ENCODE assay signal across 15 cellular contexts in the genomic region with DNA sequence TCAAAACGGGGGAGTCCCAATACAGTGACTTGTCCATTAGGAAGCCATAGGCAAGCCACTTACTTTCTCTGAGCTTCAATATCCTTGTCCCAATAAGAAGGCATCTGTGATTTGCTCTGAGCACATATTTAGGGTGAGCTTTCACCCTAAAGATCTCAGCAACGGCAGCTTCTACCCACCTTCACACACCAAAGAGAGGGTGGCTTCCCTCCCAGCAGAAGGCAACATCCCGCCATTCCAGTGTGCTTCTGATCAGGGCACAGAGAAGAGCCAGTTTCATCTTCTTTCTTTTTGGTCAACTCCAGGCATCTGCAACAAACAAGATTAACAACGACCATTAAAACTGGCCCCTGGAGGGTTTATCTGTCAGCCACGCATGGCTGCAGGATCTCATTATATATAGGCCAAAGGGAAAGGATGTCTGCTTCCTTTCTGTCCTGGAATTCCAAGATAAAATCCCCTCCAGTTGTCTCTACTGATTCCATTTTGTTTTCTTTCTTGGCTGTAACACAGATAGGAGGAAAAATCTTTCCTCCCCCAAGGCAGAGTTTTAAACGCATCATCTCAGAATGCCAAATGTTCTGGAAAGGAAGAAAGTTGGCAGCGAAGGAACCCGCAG. TPM values are rescaled to one million over a fixed set of nuclear protein-coding genes. Genes with fewer than 3 reads are reported as not detected.
A peak's percentile ranks its signal among the peaks of the same experiment; 100 is the strongest.
DNase-seq lines count a peak whose midpoint lies in the region; ATAC-seq and TF ChIP-seq lines count a peak whose summit lies in the region.
"Had no signal": no experiment of that assay in that cellular context is flagged by ENCODE, and none has a peak within 500 bp of the region (broad histone marks: within the 10 kb centered on the region; RNA-seq: fewer than 3 reads in every experiment).

No MANE protein-coding gene starts in this region.

- peak overlapping the region; percentile 92 for H3K4me3 Mint-ChIP-seq in activated naive CD8-positive, alpha-beta T cell treated with anti-CD3 and anti-CD28 coated beads for 36 hours
- peak overlapping the region; percentile 26 for H3K4me3 Mint-ChIP-seq in mesothelial cell of epicardium

- no peak for ATAC-seq in activated CD4-positive, CD25-positive, alpha-beta regulatory T cell treated with anti-CD3 and anti-CD28 coated beads, Interleukin-2, amount 50 U/mL, for 24 hours

- H3K4me1 Mint-ChIP-seq in activated naive CD8-positive, alpha-beta T cell treated with anti-CD3 and anti-CD28 coated beads for 36 hours: peaks cover 27% of the 10 kb centered on the region
- peaks cover 13% of the 10 kb centered on the region for H3K4me1 Mint-ChIP-seq in mesothelial cell of epicardium

- H3K4me3 ChIP-seq in BE2C (ENCODE audit: low read depth, low read length) (no peak overlapping the region), GM12865 (ENCODE audit: low read depth, low read length) (peak overlapping the region; percentile 78)
- H3K4me3 ChIP-seq: SJCRH30 had no signal

- peaks cover 16% of the 10 kb centered on the region for H3K36me3 Mint-ChIP-seq in activated naive CD8-positive, alpha-beta T cell treated with anti-CD3 and anti-CD28 coated beads for 36 hours
- peaks cover 8% of the 10 kb centered on the region for H3K36me3 Mint-ChIP-seq in mesothelial cell of epicardium
- H3K36me3 Mint-ChIP-seq: CD14-positive monocyte had no signal

- H3K36me3 ChIP-seq in BE2C: no peaks in the 10 kb centered on the region
- H3K36me3 ChIP-seq: SJCRH30 had no signal

- H3K9me3 Mint-ChIP-seq in activated naive CD8-positive, alpha-beta T cell treated with anti-CD3 and anti-CD28 coated beads for 36 hours: no peaks in the 10 kb centered on the region
- H3K9me3 Mint-ChIP-seq in mesothelial cell of epicardium: no peaks in the 10 kb centered on the region

- TF ChIP-seq CTCF in BE2C (IDR thresholded peaks at IDR 0.05; ENCODE audit: low read depth, low read length) (no peak), GM12865 (IDR thresholded peaks at IDR 0.05; ENCODE audit: insufficient read depth, low read depth, low read length, missing control alignments) (no peak), mesothelial cell of epicardium (IDR thresholded peaks at IDR 0.05; ENCODE audit: unreplicated experiment) (no peak)

- H3K27me3 Mint-ChIP-seq in activated naive CD8-positive, alpha-beta T cell treated with anti-CD3 and anti-CD28 coated beads for 36 hours: no peaks in the 10 kb centered on the region
- no peaks in the 10 kb centered on the region for H3K27me3 Mint-ChIP-seq in mesothelial cell of epicardium (ENCODE audit: low read depth)

- H3K27me3 ChIP-seq in BE2C: peaks cover 12% of the 10 kb centered on the region; the same call in 1 of the 2 replicates
- H3K27me3 ChIP-seq: SJCRH30 had no signal

- peaks cover 13% of the 10 kb centered on the region for H3K4me1 ChIP-seq in BE2C
- H3K4me1 ChIP-seq: SJCRH30 had no signal

- H3K27ac Mint-ChIP-seq in activated naive CD8-positive, alpha-beta T cell treated with anti-CD3 and anti-CD28 coated beads for 36 hours: peak overlapping the region; percentile 99
- H3K27ac Mint-ChIP-seq in mesothelial cell of epicardium: peak overlapping the region; percentile 25

- no peaks in the 10 kb centered on the region for H3K9me3 ChIP-seq in BE2C
- H3K9me3 ChIP-seq: SJCRH30 had no signal

- peak; percentile 33 for DNase-seq in BE2C
- DNase-seq in GM12865 (ENCODE audit: low read depth): no peak
- DNase-seq in activated naive CD8-positive, alpha-beta T cell treated with anti-CD3 and anti-CD28 coated beads for 36 hours: no peak
- DNase-seq in mesothelial cell of epicardium (ENCODE audit: low spot score in 2 of 2, unreplicated experiment in 2 of 2): peak in 1 of 2 experiments; percentile 17
- DNase-seq in dedifferentiated amniotic fluid mesenchymal stem cell (ENCODE audit: extremely low spot score): no peak
- DNase-seq in activated CD4-positive, CD25-positive, alpha-beta regulatory T cell (lab: John Stamatoyannopoulos, UW): no peak
- no peak for DNase-seq in NCI-H1436 treated with DMSO at 0.1 percent for 48 hours (lab: John Stamatoyannopoulos, UW)
- DNase-seq: left cardiac atrium; NCI-H1092; NCI-H446 treated with DMSO at 0.1 percent for 48 hours; SJCRH30; stimulated activated CD4-positive, alpha-beta T cell treated with anti-CD3 and anti-CD28 coated beads, Interleukin-15, amount 100 ng/mL, for 24 hours had no signal

RNA-seq across cellular contexts. Expression of a gene that starts 0.5 kb away (rescaled TPM):
- polyA plus RNA-seq in BE2C (2012; ENCODE audit: insufficient read depth, insufficient read length, low read depth): not detected
- under 1 TPM; 0.08 to 0.18 TPM for total RNA-seq in activated naive CD8-positive, alpha-beta T cell treated with anti-CD3 and anti-CD28 coated beads for 36 hours
- 0.27 to 0.29 TPM (median 0.27 TPM) in 3 replicates for total RNA-seq in mesothelial cell of epicardium
- total RNA-seq: osteocyte, SJCRH30 had no signal
- polyA plus RNA-seq: CD14-positive monocyte had no signal
